9 cellular contexts compared by ENCODE assay signal in the genomic region with DNA sequence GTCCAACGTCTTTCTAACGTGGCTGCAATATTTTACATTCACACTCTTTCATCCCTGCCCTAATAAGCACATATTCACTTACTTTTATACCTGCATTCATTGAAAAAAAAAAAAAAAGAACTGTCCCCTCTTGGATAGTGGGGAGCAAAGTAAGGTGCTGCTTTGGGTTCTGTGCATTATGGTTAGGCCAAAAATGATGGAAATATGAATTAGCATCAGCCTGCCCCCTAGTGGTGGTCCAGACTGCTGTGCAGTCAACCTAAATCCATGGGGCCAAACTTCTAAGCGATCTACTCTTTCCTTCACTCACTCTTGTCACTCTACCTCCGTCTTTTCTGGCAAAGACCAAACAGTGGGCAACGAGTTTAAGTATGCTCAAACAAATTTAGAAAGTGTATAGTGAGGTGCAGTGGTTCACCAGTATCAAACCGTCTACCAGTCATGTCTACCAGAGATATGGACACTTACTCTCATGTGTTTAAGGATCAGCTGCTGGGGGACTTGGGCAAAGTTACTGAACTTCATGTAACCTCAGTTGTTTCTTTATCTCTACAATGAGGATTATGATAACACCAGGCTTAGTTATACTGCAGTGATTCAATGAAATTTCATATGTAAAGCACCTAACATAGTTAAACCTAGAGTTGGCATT.
DNase-seq lines count a peak whose midpoint lies in the region; ATAC-seq and TF ChIP-seq lines count a peak whose summit lies in the region.
"Had no signal": no experiment of that assay in that cellular context is flagged by ENCODE, and none has a peak within 500 bp of the region (broad histone marks: within the 10 kb centered on the region; RNA-seq: fewer than 3 reads in every experiment).

No MANE protein-coding gene starts in this region.

- no peaks in the 10 kb centered on the region for H3K27me3 Mint-ChIP-seq in activated CD8-positive, alpha-beta T cell treated with anti-CD3 and anti-CD28 coated beads for 36 hours
- H3K27me3 Mint-ChIP-seq: dendritic cell treated with granulocyte-macrophage colony-stimulating factor and Interleukin-4, amounts not matched to agents 40 ng/mL and 50 ng/mL, for 4 days had no signal

- no peak overlapping the region for H3K27ac Mint-ChIP-seq in activated CD8-positive, alpha-beta T cell treated with anti-CD3 and anti-CD28 coated beads for 36 hours
- H3K27ac Mint-ChIP-seq: dendritic cell treated with granulocyte-macrophage colony-stimulating factor and Interleukin-4, amounts not matched to agents 40 ng/mL and 50 ng/mL, for 4 days had no signal

- H3K4me3 Mint-ChIP-seq in activated CD8-positive, alpha-beta T cell treated with anti-CD3 and anti-CD28 coated beads for 36 hours = no peak overlapping the region
- H3K4me3 Mint-ChIP-seq: dendritic cell treated with granulocyte-macrophage colony-stimulating factor and Interleukin-4, amounts not matched to agents 40 ng/mL and 50 ng/mL, for 4 days had no signal

- H3K9me2 ChIP-seq in HCT116 (ENCODE audit: insufficient read depth) = no peaks in the 10 kb centered on the region

- no peaks in the 10 kb centered on the region for H3K9me3 Mint-ChIP-seq in activated CD8-positive, alpha-beta T cell treated with anti-CD3 and anti-CD28 coated beads for 36 hours
- H3K9me3 Mint-ChIP-seq: dendritic cell treated with granulocyte-macrophage colony-stimulating factor and Interleukin-4, amounts not matched to agents 40 ng/mL and 50 ng/mL, for 4 days had no signal

- peak; percentile 10 to 73 for DNase-seq in cardiac muscle cell (ENCODE audit: low read depth in 1 of 2, low spot score in 1 of 2)
- no peak for DNase-seq in Right ventricle myocardium inferior (ENCODE audit: missing footprints)
- peak; percentile 19 for DNase-seq in HCT116 (ENCODE audit: low read depth, low spot score)
- DNase-seq in LNCaP clone FGC (ENCODE audit: low read depth) = peak; percentile 18
- peak; percentile 33 for DNase-seq in activated CD8-positive, alpha-beta T cell treated with anti-CD3 and anti-CD28 coated beads for 36 hours
- peak; percentile 37 for DNase-seq in iPS-NIHi11 (ENCODE audit: low spot score)
- DNase-seq in stimulated activated CD4-positive, alpha-beta T cell treated with anti-CD3 and anti-CD28 coated beads, Interleukin-4, amount 100 ng/mL, for 48 hours (ENCODE audit: low read depth in 2 of 2) = peak; percentile 19 to 26
- no peak for DNase-seq in middle frontal gyrus (ENCODE audit: extremely low spot score, low spot score)

- H3K36me3 ChIP-seq in cardiac muscle cell (no peaks in the 10 kb centered on the region), HCT116 (ENCODE audit: control insufficient read depth in 1 of 2, insufficient read depth in 2 of 2, low read length in 2 of 2) (no peaks in the 10 kb centered on the region)

- POLR2A ChIA-PET in HCT116 (lab: Charles Lee) = no interaction called here
- POLR2A ChIA-PET in activated CD8-positive, alpha-beta T cell treated with anti-CD3 and anti-CD28 coated beads for 36 hours (lab: Charles Lee) = no interaction called here

- H3K4me1 Mint-ChIP-seq in activated CD8-positive, alpha-beta T cell treated with anti-CD3 and anti-CD28 coated beads for 36 hours (ENCODE audit: low read depth) = no peaks in the 10 kb centered on the region

- BruUV-seq in HCT116 (replicated peaks; lab: Mats Ljungman, UMichigan) = no TSS peak

- no peaks in the 10 kb centered on the region for H3K36me3 Mint-ChIP-seq in activated CD8-positive, alpha-beta T cell treated with anti-CD3 and anti-CD28 coated beads for 36 hours (ENCODE audit: low read depth)

- H3K9ac ChIP-seq in HCT116 (ENCODE audit: low read length) = no peak overlapping the region

- no peaks in the 10 kb centered on the region for H3K9me3 ChIP-seq in cardiac muscle cell (ENCODE audit: low read depth)
- no peaks in the 10 kb centered on the region for H3K9me3 ChIP-seq in HCT116 (ENCODE audit: control insufficient read depth in 1 of 2, insufficient read depth in 1 of 2, low read depth in 1 of 2, low read length in 2 of 2)

- H3K4me3 ChIP-seq in cardiac muscle cell (no peak overlapping the region), HCT116 (replicated peaks in 1 of 2; ENCODE audit: low read depth in 1 of 2, low read length in 2 of 2) (no peak overlapping the region), LNCaP clone FGC (ENCODE audit: low read depth, low read length) (no peak overlapping the region)

- peak; percentile 51 for TF ChIP-seq CTCF in cardiac muscle cell (IDR thresholded peaks at IDR 0.05; ENCODE audit: low read depth, low read length)
- TF ChIP-seq CTCF in HCT116 (IDR thresholded peaks at IDR 0.05 in 2 of 3, conservative IDR thresholded peaks at IDR 0.05 in 1 of 3; ENCODE audit: borderline replicate concordance in 1 of 3, insufficient read depth in 1 of 3, low read depth in 2 of 3, low read length in 2 of 3) = peak; percentile 27 to 81 (median 80); a peak in 5 of 6 replicates
- peak; percentile 92 for TF ChIP-seq CTCF in LNCaP clone FGC (IDR thresholded peaks at IDR 0.05; ENCODE audit: control insufficient read depth, extremely low read depth, insufficient read depth)
- peak; percentile 64 for TF ChIP-seq CTCF in activated CD8-positive, alpha-beta T cell treated with anti-CD3 and anti-CD28 coated beads for 36 hours (IDR thresholded peaks at IDR 0.05)

- intact Hi-C loops in Right ventricle myocardium inferior (cut with DNase I) (loop anchor here (5.0 to 10.0 kb wide), 2 partner anchors 1495 to 1572 kb away; no protein-coding TSS in a partner anchor), HCT116 (cut with micrococcal nuclease) (loop anchor here (1.0 to 10.0 kb wide), 4 partner anchors 592 to 1494 kb away; no protein-coding TSS in a partner anchor)
- intact Hi-C loops in activated CD8-positive, alpha-beta T cell treated with anti-CD3 and anti-CD28 coated beads for 36 hours (cut with micrococcal nuclease) = no loop called here

- no peaks in the 10 kb centered on the region; the same call in 1 of the 2 replicates for H4K20me1 ChIP-seq in HCT116 (ENCODE audit: insufficient read depth)

- peak; percentile 62 for TF ChIP-seq RAD21 in HCT116 (IDR thresholded peaks at IDR 0.05; ENCODE audit: low read depth)

- no peak overlapping the region for H3K4me2 ChIP-seq in HCT116 (ENCODE audit: low read length)

- ATAC-seq in Right ventricle myocardium inferior (no peak), HCT116 (peak; percentile 74; the same call in 1 of the 2 replicates)
- peak; percentile 24 for ATAC-seq in activated CD8-positive, alpha-beta T cell treated with anti-CD3 and anti-CD28 coated beads for 36 hours

- H3K27me3 ChIP-seq in cardiac muscle cell = no peaks in the 10 kb centered on the region
- H3K27me3 ChIP-seq in HCT116 (ENCODE audit: insufficient read depth, low read length) = no peaks in the 10 kb centered on the region

- no peak overlapping the region for H2AFZ ChIP-seq in HCT116 (ENCODE audit: low read depth, low read length, poor library complexity, severe bottlenecking)

- TF ChIP-seq POLR2A in HCT116 (IDR thresholded peaks at IDR 0.05; ENCODE audit: borderline replicate concordance, extremely low read depth, insufficient read depth, insufficient read length) = no peak

- H3K27ac ChIP-seq in cardiac muscle cell (no peak overlapping the region), HCT116 (ENCODE audit: low read depth, low read length) (no peak overlapping the region)

- RAD21 ChIA-PET in HCT116 (lab: Charles Lee; ENCODE audit: low non-redundant PET in 1 of 2, low total read pairs in 2 of 2, uncharacterized antibody in 2 of 2, unreplicated experiment in 2 of 2) = no interaction called here

- no peaks in the 10 kb centered on the region for H3K79me2 ChIP-seq in HCT116 (ENCODE audit: insufficient read depth, low read length)

- CTCF ChIA-PET in HCT116 (lab: Charles Lee) = no interaction called here
- CTCF ChIA-PET in activated CD8-positive, alpha-beta T cell treated with anti-CD3 and anti-CD28 coated beads for 36 hours (lab: Charles Lee) = no interaction called here

- no peaks in the 10 kb centered on the region for H3K4me1 ChIP-seq in cardiac muscle cell (ENCODE audit: low read depth)
- H3K4me1 ChIP-seq in HCT116 (ENCODE audit: control insufficient read depth in 1 of 2, insufficient read depth in 2 of 2, low read length in 2 of 2) = no peaks in the 10 kb centered on the region

TF ChIP-seq in HCT116, 20 proteins besides CTCF, POLR2A, EP300 and RAD21 (continues in another document):
- TF ChIP-seq CBX3 (IDR thresholded peaks at IDR 0.05; ENCODE audit: low read depth) (no peak), SIN3A (IDR thresholded peaks at IDR 0.05; ENCODE audit: low read depth) (no peak), ZFX (IDR thresholded peaks at IDR 0.05) (no peak), SP1 (IDR thresholded peaks at IDR 0.05; ENCODE audit: low read depth) (no peak), FOSL1 (IDR thresholded peaks at IDR 0.05; ENCODE audit: low read depth) (no peak), REST (IDR thresholded peaks at IDR 0.05; ENCODE audit: low read depth) (no peak), EZH2phosphoT487 (IDR thresholded peaks at IDR 0.05; ENCODE audit: borderline replicate concordance) (no peak), ELF1 (IDR thresholded peaks at IDR 0.05; ENCODE audit: borderline replicate concordance, low read depth) (no peak), EZH2 (IDR thresholded peaks at IDR 0.05) (no peak), POLR2AphosphoS5 (IDR thresholded peaks at IDR 0.05; ENCODE audit: low read depth, low read length) (no peak), ZNF274 (IDR thresholded peaks at IDR 0.05; ENCODE audit: low read depth, low read length) (no peak)

Comparison
In these comparisons a context has a peak if more than half of its experiments do, and no peak if none do; other contexts are left out.
1. DNase-seq: peak in cardiac muscle cell (2 of 2), HCT116 (single experiment), LNCaP clone FGC (single experiment), activated CD8-positive, alpha-beta T cell treated with anti-CD3 and anti-CD28 coated beads for 36 hours (single experiment), iPS-NIHi11 (single experiment) and stimulated activated CD4-positive, alpha-beta T cell treated with anti-CD3 and anti-CD28 coated beads, Interleukin-4, amount 100 ng/mL, for 48 hours (2 of 2); none in Right ventricle myocardium inferior (single experiment) and middle frontal gyrus (single experiment).
2. Peak in every context shown above with its lines, with median percentiles within 50 percentile points of each other: CTCF ChIP-seq.